Comparison of ENCODE assay signal across 8 cellular contexts in genomic region chr12:108630481-108631207, GRCh38. TPM values are rescaled to one million over a fixed set of nuclear protein-coding genes. Genes with fewer than 3 reads are reported as not detected.
DNase-seq lines count a peak whose midpoint lies in the region; ATAC-seq, FAIRE-seq and TF ChIP-seq lines count a peak whose summit lies in the region.

No MANE protein-coding gene starts in this region.

- FAIRE-seq in GM12891 (lab: Jason Lieb, UNC): no peak

- POLR2A ChIA-PET in activated CD8-positive, alpha-beta T cell treated with anti-CD3 and anti-CD28 coated beads for 36 hours (lab: Charles Lee): interaction anchor here (0.6 to 13.8 kb wide), 5 partner anchors 10 to 524 kb away, joined by 3 to 225 read pairs (median 4); partner anchors contain the start of genes ISCU and SART3

- no peak for TF ChIP-seq POLR2A in GM12891 (IDR thresholded peaks at IDR 0.05; ENCODE audit: low read depth, low read length)

- no peak overlapping the region for H2AFZ ChIP-seq in hepatocyte

- no peaks in the 10 kb centered on the region for H3K79me2 ChIP-seq in hepatocyte

- no peak for TF ChIP-seq CTCF in activated CD8-positive, alpha-beta T cell treated with anti-CD3 and anti-CD28 coated beads for 36 hours (IDR thresholded peaks at IDR 0.05)
- TF ChIP-seq CTCF in hepatocyte (IDR thresholded peaks at IDR 0.05; ENCODE audit: poor library complexity) (no peak), type B pancreatic cell (conservative IDR thresholded peaks at IDR 0.05) (no peak)

- peak overlapping the region; percentile 90 for H3K4me3 Mint-ChIP-seq in activated naive CD4-positive, alpha-beta T cell treated with anti-CD3 and anti-CD28 coated beads for 36 hours
- H3K4me3 Mint-ChIP-seq in activated CD8-positive, alpha-beta T cell treated with anti-CD3 and anti-CD28 coated beads for 36 hours: peak overlapping the region; percentile 91
- H3K4me3 Mint-ChIP-seq in type B pancreatic cell: no peak overlapping the region

- no peaks in the 10 kb centered on the region for H4K20me1 ChIP-seq in hepatocyte (ENCODE audit: insufficient read depth, poor library complexity, severe bottlenecking)

- ATAC-seq in activated CD8-positive, alpha-beta T cell treated with anti-CD3 and anti-CD28 coated beads for 36 hours: no peak

- peak; percentile 40 for DNase-seq in activated naive CD4-positive, alpha-beta T cell treated with anti-CD3 and anti-CD28 coated beads for 36 hours
- no peak for DNase-seq in activated naive CD4-positive, alpha-beta T cell (lab: John Stamatoyannopoulos, UW)
- peak; percentile 56 for DNase-seq in activated CD8-positive, alpha-beta T cell treated with anti-CD3 and anti-CD28 coated beads for 36 hours
- DNase-seq in hepatocyte (ENCODE audit: low spot score) (no peak), type B pancreatic cell (ENCODE audit: extremely low spot score, unreplicated experiment) (no peak), DMS79 (lab: John Stamatoyannopoulos, UW) (no peak), SK-N-DZ (ENCODE audit: low spot score) (no peak), GM12891 (ENCODE audit: insufficient read length, low spot score) (no peak)

- CTCF ChIA-PET in activated naive CD4-positive, alpha-beta T cell treated with anti-CD3 and anti-CD28 coated beads for 36 hours (lab: Charles Lee): interaction anchor here (0.7 to 5.6 kb wide), 4 partner anchors 14 to 62 kb away, joined by 3 to 63 read pairs (median 4); no protein-coding TSS in a partner anchor
- CTCF ChIA-PET in activated CD8-positive, alpha-beta T cell treated with anti-CD3 and anti-CD28 coated beads for 36 hours (lab: Charles Lee): interaction anchor here (0.9 to 12.8 kb wide), 4 partner anchors 13 to 70 kb away, joined by 3 to 245 read pairs (median 42); no protein-coding TSS in a partner anchor

- peaks cover 4% of the 10 kb centered on the region for H3K9me3 Mint-ChIP-seq in activated naive CD4-positive, alpha-beta T cell treated with anti-CD3 and anti-CD28 coated beads for 36 hours
- peaks cover 3% of the 10 kb centered on the region for H3K9me3 Mint-ChIP-seq in activated CD8-positive, alpha-beta T cell treated with anti-CD3 and anti-CD28 coated beads for 36 hours
- no peaks in the 10 kb centered on the region for H3K9me3 Mint-ChIP-seq in type B pancreatic cell

- H3K27me3 ChIP-seq in hepatocyte: no peaks in the 10 kb centered on the region

- peaks cover 25% of the 10 kb centered on the region for H3K4me1 ChIP-seq in hepatocyte (ENCODE audit: insufficient read depth)

- WGBS in hepatocyte (ENCODE audit: low lambda C conversion rate, missing lambda C conversion rate): 70% methylated on average over 9 of the region's 9 CpGs

- no peaks in the 10 kb centered on the region for H3K36me3 ChIP-seq in hepatocyte (replicated peaks; ENCODE audit: insufficient read depth, low read depth)

- H3K27me3 Mint-ChIP-seq in activated naive CD4-positive, alpha-beta T cell treated with anti-CD3 and anti-CD28 coated beads for 36 hours (ENCODE audit: low read depth): no peaks in the 10 kb centered on the region
- no peaks in the 10 kb centered on the region for H3K27me3 Mint-ChIP-seq in activated CD8-positive, alpha-beta T cell treated with anti-CD3 and anti-CD28 coated beads for 36 hours
- H3K27me3 Mint-ChIP-seq in type B pancreatic cell: no peaks in the 10 kb centered on the region

- intact Hi-C loops in activated naive CD4-positive, alpha-beta T cell treated with anti-CD3 and anti-CD28 coated beads for 36 hours (cut with micrococcal nuclease): loop anchor here (5.0 to 10.0 kb wide), 3 partner anchors 227 to 1952 kb away; partner anchors contain the start of genes ANKRD13A, GIT2, PPTC7 and SSH1
- intact Hi-C loops in activated CD8-positive, alpha-beta T cell treated with anti-CD3 and anti-CD28 coated beads for 36 hours (cut with micrococcal nuclease): loop anchor here (10.0 kb wide), 1 partner anchor 464 kb away; the partner anchor contains the start of genes ALKBH2 and UNG

- peaks cover 33% of the 10 kb centered on the region for H3K36me3 Mint-ChIP-seq in activated naive CD4-positive, alpha-beta T cell treated with anti-CD3 and anti-CD28 coated beads for 36 hours (ENCODE audit: low read depth)
- H3K36me3 Mint-ChIP-seq in activated CD8-positive, alpha-beta T cell treated with anti-CD3 and anti-CD28 coated beads for 36 hours (ENCODE audit: low read depth): peaks cover 33% of the 10 kb centered on the region
- no peaks in the 10 kb centered on the region for H3K36me3 Mint-ChIP-seq in type B pancreatic cell

- H3K9me2 ChIP-seq in hepatocyte (replicated peaks; ENCODE audit: insufficient read depth): no peaks in the 10 kb centered on the region

- no peak overlapping the region for H3K4me3 ChIP-seq in hepatocyte

- peaks cover 63% of the 10 kb centered on the region for H3K4me1 Mint-ChIP-seq in activated naive CD4-positive, alpha-beta T cell treated with anti-CD3 and anti-CD28 coated beads for 36 hours (ENCODE audit: low read depth)
- peaks cover 61% of the 10 kb centered on the region for H3K4me1 Mint-ChIP-seq in activated CD8-positive, alpha-beta T cell treated with anti-CD3 and anti-CD28 coated beads for 36 hours (ENCODE audit: low read depth)
- peaks cover 29% of the 10 kb centered on the region for H3K4me1 Mint-ChIP-seq in type B pancreatic cell (ENCODE audit: unreplicated experiment)

- no peaks in the 10 kb centered on the region for H3K9me3 ChIP-seq in hepatocyte (ENCODE audit: low read depth)

- H3K4me2 ChIP-seq in hepatocyte: no peak overlapping the region

- peak overlapping the region; percentile 80 for H3K27ac ChIP-seq in hepatocyte

- peak overlapping the region; percentile 100 for H3K27ac Mint-ChIP-seq in activated naive CD4-positive, alpha-beta T cell treated with anti-CD3 and anti-CD28 coated beads for 36 hours
- peak overlapping the region; percentile 100 for H3K27ac Mint-ChIP-seq in activated CD8-positive, alpha-beta T cell treated with anti-CD3 and anti-CD28 coated beads for 36 hours
- H3K27ac Mint-ChIP-seq in type B pancreatic cell: peak overlapping the region; percentile 74

TF ChIP-seq in GM12891, 5 proteins besides CTCF, POLR2A, EP300 and RAD21:
- no peak for TF ChIP-seq POLR2AphosphoS5 (IDR thresholded peaks at IDR 0.05; ENCODE audit: low read depth, low read length)
- no peak for TF ChIP-seq SPI1 (IDR thresholded peaks at IDR 0.05; ENCODE audit: low read depth, low read length)
- no peak for TF ChIP-seq TAF1 (IDR thresholded peaks at IDR 0.05; ENCODE audit: low read depth, low read length)
- no peak for TF ChIP-seq PAX5 (IDR thresholded peaks at IDR 0.05; ENCODE audit: insufficient read depth, low read length, severe bottlenecking)
- TF ChIP-seq POU2F2 (IDR thresholded peaks at IDR 0.05; ENCODE audit: low read depth, low read length): no peak

RNA-seq across cellular contexts. Expression of gene SELPLG, which starts 3.0 kb away (rescaled TPM):
- 10 to 100 TPM; 19.9 to 21.9 TPM for total RNA-seq in activated naive CD4-positive, alpha-beta T cell treated with anti-CD3 and anti-CD28 coated beads for 36 hours
- 10 to 100 TPM; 22.1 to 23.8 TPM for total RNA-seq in activated CD8-positive, alpha-beta T cell treated with anti-CD3 and anti-CD28 coated beads for 36 hours
- total RNA-seq in hepatocyte (0.37 and 0.72 TPM in 2 replicates), type B pancreatic cell (ENCODE audit: low replicate concordance) (0.31 and 0.48 TPM in 2 replicates)
- polyA plus RNA-seq in hepatocyte: 1.5 and 1.8 TPM in 2 replicates
- polyA plus RNA-seq in SK-N-DZ (2014; cell fraction: cytosol; rRNA removed): not detected in 2 replicates
- polyA plus RNA-seq in SK-N-DZ (2014; cell fraction: nucleus; rRNA removed): not detected in 2 replicates
- polyA plus RNA-seq in GM12891 (2012; ENCODE audit: low read depth, missing spikeins): 13.8 TPM

RNA-seq across cellular contexts. Expression of gene TMEM119, which starts 32.8 kb away (rescaled TPM):
- not detected for total RNA-seq in activated naive CD4-positive, alpha-beta T cell treated with anti-CD3 and anti-CD28 coated beads for 36 hours
- not detected for total RNA-seq in activated CD8-positive, alpha-beta T cell treated with anti-CD3 and anti-CD28 coated beads for 36 hours
- total RNA-seq in hepatocyte (69.7 and 70.1 TPM in 2 replicates), type B pancreatic cell (ENCODE audit: low replicate concordance) (0.33 and 27.2 TPM in 2 replicates)
- 54.4 and 59.6 TPM in 2 replicates for polyA plus RNA-seq in hepatocyte
- 55.3 and 62.2 TPM in 2 replicates for polyA plus RNA-seq in SK-N-DZ (2014; cell fraction: cytosol; rRNA removed)
- polyA plus RNA-seq in SK-N-DZ (2014; cell fraction: nucleus; rRNA removed): 20.9 and 21.2 TPM in 2 replicates
- 0.10 TPM for polyA plus RNA-seq in GM12891 (2012; ENCODE audit: low read depth, missing spikeins)

Comparison
In these comparisons a context has a peak if more than half of its experiments do, and no peak if none do; other contexts are left out.
1. DNase-seq: peak in activated naive CD4-positive, alpha-beta T cell treated with anti-CD3 and anti-CD28 coated beads for 36 hours (single experiment) and activated CD8-positive, alpha-beta T cell treated with anti-CD3 and anti-CD28 coated beads for 36 hours (single experiment); none in activated naive CD4-positive, alpha-beta T cell (0 of 4), hepatocyte (single experiment), type B pancreatic cell (single experiment), DMS79 (single experiment), SK-N-DZ (single experiment) and GM12891 (single experiment).
2. RNA of gene SELPLG, which starts 3.0 kb away (total RNA-seq): 22.1 to 23.8 TPM in activated CD8-positive, alpha-beta T cell treated with anti-CD3 and anti-CD28 coated beads for 36 hours and 19.9 to 21.9 TPM in activated naive CD4-positive, alpha-beta T cell treated with anti-CD3 and anti-CD28 coated beads for 36 hours; 0.31 to 0.48 TPM in type B pancreatic cell and 0.37 to 0.72 TPM in hepatocyte; every median in the first group is over 10 times any median in the second.
3. Peak in every context shown above with its lines, with median percentiles within 50 percentile points of each other: H3K27ac Mint-ChIP-seq.